1 cellular context compared by ENCODE assay signal in genomic region chr6:158605266-158605878, GRCh38.
TF ChIP-seq lines count a peak whose summit lies in the region.

No MANE protein-coding gene starts in this region.

TF ChIP-seq in HepG2, 621 proteins besides CTCF, POLR2A, EP300 and RAD21:
- TF ChIP-seq, protein P1, sequence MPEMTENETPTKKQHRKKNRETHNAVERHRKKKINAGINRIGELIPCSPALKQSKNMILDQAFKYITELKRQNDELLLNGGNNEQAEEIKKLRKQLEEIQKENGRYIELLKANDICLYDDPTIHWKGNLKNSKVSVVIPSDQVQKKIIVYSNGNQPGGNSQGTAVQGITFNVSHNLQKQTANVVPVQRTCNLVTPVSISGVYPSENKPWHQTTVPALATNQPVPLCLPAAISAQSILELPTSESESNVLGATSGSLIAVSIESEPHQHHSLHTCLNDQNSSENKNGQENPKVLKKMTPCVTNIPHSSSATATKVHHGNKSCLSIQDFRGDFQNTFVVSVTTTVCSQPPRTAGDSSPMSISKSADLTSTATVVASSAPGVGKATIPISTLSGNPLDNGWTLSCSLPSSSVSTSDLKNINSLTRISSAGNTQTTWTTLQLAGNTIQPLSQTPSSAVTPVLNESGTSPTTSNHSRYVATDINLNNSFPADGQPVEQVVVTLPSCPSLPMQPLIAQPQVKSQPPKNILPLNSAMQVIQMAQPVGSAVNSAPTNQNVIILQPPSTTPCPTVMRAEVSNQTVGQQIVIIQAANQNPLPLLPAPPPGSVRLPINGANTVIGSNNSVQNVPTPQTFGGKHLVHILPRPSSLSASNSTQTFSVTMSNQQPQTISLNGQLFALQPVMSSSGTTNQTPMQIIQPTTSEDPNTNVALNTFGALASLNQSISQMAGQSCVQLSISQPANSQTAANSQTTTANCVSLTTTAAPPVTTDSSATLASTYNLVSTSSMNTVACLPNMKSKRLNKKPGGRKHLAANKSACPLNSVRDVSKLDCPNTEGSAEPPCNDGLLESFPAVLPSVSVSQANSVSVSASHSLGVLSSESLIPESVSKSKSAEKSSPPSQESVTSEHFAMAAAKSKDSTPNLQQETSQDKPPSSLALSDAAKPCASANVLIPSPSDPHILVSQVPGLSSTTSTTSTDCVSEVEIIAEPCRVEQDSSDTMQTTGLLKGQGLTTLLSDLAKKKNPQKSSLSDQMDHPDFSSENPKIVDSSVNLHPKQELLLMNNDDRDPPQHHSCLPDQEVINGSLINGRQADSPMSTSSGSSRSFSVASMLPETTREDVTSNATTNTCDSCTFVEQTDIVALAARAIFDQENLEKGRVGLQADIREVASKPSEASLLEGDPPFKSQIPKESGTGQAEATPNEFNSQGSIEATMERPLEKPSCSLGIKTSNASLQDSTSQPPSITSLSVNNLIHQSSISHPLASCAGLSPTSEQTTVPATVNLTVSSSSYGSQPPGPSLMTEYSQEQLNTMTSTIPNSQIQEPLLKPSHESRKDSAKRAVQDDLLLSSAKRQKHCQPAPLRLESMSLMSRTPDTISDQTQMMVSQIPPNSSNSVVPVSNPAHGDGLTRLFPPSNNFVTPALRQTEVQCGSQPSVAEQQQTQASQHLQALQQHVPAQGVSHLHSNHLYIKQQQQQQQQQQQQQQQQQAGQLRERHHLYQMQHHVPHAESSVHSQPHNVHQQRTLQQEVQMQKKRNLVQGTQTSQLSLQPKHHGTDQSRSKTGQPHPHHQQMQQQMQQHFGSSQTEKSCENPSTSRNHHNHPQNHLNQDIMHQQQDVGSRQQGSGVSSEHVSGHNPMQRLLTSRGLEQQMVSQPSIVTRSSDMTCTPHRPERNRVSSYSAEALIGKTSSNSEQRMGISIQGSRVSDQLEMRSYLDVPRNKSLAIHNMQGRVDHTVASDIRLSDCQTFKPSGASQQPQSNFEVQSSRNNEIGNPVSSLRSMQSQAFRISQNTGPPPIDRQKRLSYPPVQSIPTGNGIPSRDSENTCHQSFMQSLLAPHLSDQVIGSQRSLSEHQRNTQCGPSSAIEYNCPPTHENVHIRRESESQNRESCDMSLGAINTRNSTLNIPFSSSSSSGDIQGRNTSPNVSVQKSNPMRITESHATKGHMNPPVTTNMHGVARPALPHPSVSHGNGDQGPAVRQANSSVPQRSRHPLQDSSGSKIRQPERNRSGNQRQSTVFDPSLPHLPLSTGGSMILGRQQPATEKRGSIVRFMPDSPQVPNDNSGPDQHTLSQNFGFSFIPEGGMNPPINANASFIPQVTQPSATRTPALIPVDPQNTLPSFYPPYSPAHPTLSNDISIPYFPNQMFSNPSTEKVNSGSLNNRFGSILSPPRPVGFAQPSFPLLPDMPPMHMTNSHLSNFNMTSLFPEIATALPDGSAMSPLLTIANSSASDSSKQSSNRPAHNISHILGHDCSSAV (CRISPR knock-in tag; IDR thresholded peaks at IDR 0.05; ENCODE audit: borderline replicate concordance) = no peak
- peak; percentile 18; the same call in 1 of the 2 replicates for TF ChIP-seq SAP130 (CRISPR knock-in tag; IDR thresholded peaks at IDR 0.05; ENCODE audit: low read depth)
- TF ChIP-seq, protein P2, sequence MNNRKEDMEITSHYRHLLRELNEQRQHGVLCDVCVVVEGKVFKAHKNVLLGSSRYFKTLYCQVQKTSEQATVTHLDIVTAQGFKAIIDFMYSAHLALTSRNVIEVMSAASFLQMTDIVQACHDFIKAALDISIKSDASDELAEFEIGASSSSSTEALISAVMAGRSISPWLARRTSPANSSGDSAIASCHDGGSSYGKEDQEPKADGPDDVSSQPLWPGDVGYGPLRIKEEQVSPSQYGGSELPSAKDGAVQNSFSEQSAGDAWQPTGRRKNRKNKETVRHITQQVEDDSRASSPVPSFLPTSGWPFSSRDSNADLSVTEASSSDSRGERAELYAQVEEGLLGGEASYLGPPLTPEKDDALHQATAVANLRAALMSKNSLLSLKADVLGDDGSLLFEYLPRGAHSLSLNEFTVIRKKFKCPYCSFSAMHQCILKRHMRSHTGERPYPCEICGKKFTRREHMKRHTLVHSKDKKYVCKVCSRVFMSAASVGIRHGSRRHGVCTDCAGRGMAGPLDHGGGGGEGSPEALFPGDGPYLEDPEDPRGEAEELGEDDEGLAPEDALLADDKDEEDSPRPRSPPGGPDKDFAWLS (CRISPR knock-in tag; IDR thresholded peaks at IDR 0.05; ENCODE audit: borderline replicate concordance) = no peak
- TF ChIP-seq AKAP8 (CRISPR knock-in tag; IDR thresholded peaks at IDR 0.05) = no peak
- peak; percentile 81 for TF ChIP-seq STAG1 (CRISPR knock-in tag; IDR thresholded peaks at IDR 0.05)
- 0 out of 2 replicates have a peak, but pooled peaks have one; percentile 16 for TF ChIP-seq SNAI1 (CRISPR knock-in tag; IDR thresholded peaks at IDR 0.05; ENCODE audit: borderline replicate concordance)
- 0 out of 2 replicates have a peak, but pooled peaks have one; percentile 23 for TF ChIP-seq ARNT2 (CRISPR knock-in tag; IDR thresholded peaks at IDR 0.05; ENCODE audit: low read depth)
- TF ChIP-seq FOXP1 (IDR thresholded peaks at IDR 0.05) = no peak
- TF ChIP-seq FOXP1 (CRISPR knock-in tag; IDR thresholded peaks at IDR 0.05) = no peak
- 0 out of 2 replicates have a peak, but pooled peaks have one; percentile 19 for TF ChIP-seq FOXJ3 (CRISPR knock-in tag; IDR thresholded peaks at IDR 0.05; ENCODE audit: borderline replicate concordance)
- peak; percentile 59; the same call in 1 of the 2 replicates for TF ChIP-seq ZBTB38 (CRISPR knock-in tag; IDR thresholded peaks at IDR 0.05)
- no peak for TF ChIP-seq ZSCAN29 (CRISPR knock-in tag; conservative IDR thresholded peaks at IDR 0.05)
- peak; percentile 75; the same call in 1 of the 2 replicates for TF ChIP-seq SMC3 (IDR thresholded peaks at IDR 0.05; ENCODE audit: low read length)
- TF ChIP-seq ZNF24 (IDR thresholded peaks at IDR 0.05) = peak; percentile 92
- no peak for TF ChIP-seq ZFP82 (CRISPR knock-in tag; IDR thresholded peaks at IDR 0.05; ENCODE audit: borderline replicate concordance)
TF ChIP-seq in HepG2: peak in this region for 8.
